ENCODE assay signal across 9 cellular contexts in the genomic region with DNA sequence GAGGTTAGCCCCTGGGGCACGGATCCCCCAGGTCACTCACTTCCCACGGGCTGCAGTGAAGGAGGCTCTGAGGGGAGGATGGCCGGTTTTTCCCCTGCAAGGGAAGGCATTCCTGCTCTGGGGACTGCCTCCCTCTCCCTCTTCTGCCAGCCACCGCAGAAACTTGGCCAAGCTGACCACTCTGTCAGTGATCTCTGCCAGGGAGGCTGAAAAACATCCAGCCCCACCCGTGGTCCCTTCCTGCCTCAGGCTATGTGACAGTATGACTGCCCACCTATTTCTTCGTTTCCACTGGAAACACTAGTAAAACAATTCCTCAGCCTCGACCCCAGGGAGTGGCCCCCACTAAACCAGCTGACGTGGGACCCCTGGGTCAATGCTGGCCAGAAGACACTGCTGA. TPM values are rescaled to one million over a fixed set of nuclear protein-coding genes. Genes with fewer than 3 reads are reported as not detected.
DNase-seq lines count a peak whose midpoint lies in the region; ATAC-seq, FAIRE-seq and TF ChIP-seq lines count a peak whose summit lies in the region.
"Had no signal": no experiment of that assay in that cellular context is flagged by ENCODE, and none has a peak within 500 bp of the region (broad histone marks: within the 10 kb centered on the region; RNA-seq: fewer than 3 reads in every experiment).

No MANE protein-coding gene starts in this region.

- no peaks in the 10 kb centered on the region for H3K79me2 ChIP-seq in keratinocyte (ENCODE audit: control insufficient read depth, insufficient read depth, low read length)

- H3K4me1 ChIP-seq in keratinocyte (ENCODE audit: control insufficient read depth, extremely low read depth, insufficient read depth, low read length) (peaks cover 8% of the 10 kb centered on the region), stomach (peaks cover 44 to 60% (median 51%) of the 10 kb centered on the region in 4 donors)

- H3K4me2 ChIP-seq in keratinocyte (ENCODE audit: control insufficient read depth, extremely low read depth, insufficient read depth, low read depth, low read length), result peak overlapping the region; percentile 64

- H3K27me3 ChIP-seq in keratinocyte (ENCODE audit: control insufficient read depth, extremely low read depth, insufficient read depth, low read length) (no peaks in the 10 kb centered on the region), stomach (no peaks in the 10 kb centered on the region)
- H3K27me3 ChIP-seq: right atrium auricular region had no signal

- TF ChIP-seq POLR2A in stomach (IDR thresholded peaks at IDR 0.05), result no peak

- H3K4me3 ChIP-seq in keratinocyte (ENCODE audit: control insufficient read depth in 2 of 3, extremely low read depth in 1 of 3, insufficient read depth in 2 of 3, low read depth in 1 of 3, low read length in 3 of 3) (peak overlapping the region in 2 of 3 experiments; percentile 19 to 29), stomach (peak overlapping the region; percentile 51 to 66 (median 62))

- DNase-seq in activated CD4-positive, alpha-beta T cell treated with anti-CD3 and anti-CD28 coated beads, Interleukin-2, amount 10 ng/mL, durations not matched to agents 7 days and 5 days, result no peak
- DNase-seq in activated CD4-positive, alpha-beta T cell treated with anti-CD3 and anti-CD28 coated beads, Interleukin-2, amount 50 U/mL, for 1 hour, result no peak
- DNase-seq in keratinocyte (ENCODE audit: low read depth, low spot score), result no peak
- no peak for DNase-seq in stomach
- DNase-seq in iPS-NIHi7 (ENCODE audit: extremely low spot score), result no peak
- DNase-seq in left lobe of liver (ENCODE audit: low spot score), result no peak

- TF ChIP-seq EP300 in stomach (IDR thresholded peaks at IDR 0.05), result no peak

- no peak overlapping the region for H3K27ac Mint-ChIP-seq in activated CD4-positive, alpha-beta T cell treated with anti-CD3 and anti-CD28 coated beads, Interleukin-2, amount 10 ng/mL, durations not matched to agents 7 days and 5 days
- H3K27ac Mint-ChIP-seq in activated T-helper 17 cell treated with anti-CD3 and anti-CD28 coated beads, Interleukin-2, amount 50 U/mL, for 72 hours, result no peak overlapping the region

- H2AFZ ChIP-seq in keratinocyte (ENCODE audit: control insufficient read depth, low read length), result no peak overlapping the region

- peaks cover 20% of the 10 kb centered on the region for H3K4me1 Mint-ChIP-seq in activated CD4-positive, alpha-beta T cell treated with anti-CD3 and anti-CD28 coated beads, Interleukin-2, amount 10 ng/mL, durations not matched to agents 7 days and 5 days
- peaks cover 5% of the 10 kb centered on the region for H3K4me1 Mint-ChIP-seq in activated T-helper 17 cell treated with anti-CD3 and anti-CD28 coated beads, Interleukin-2, amount 50 U/mL, for 72 hours

- intact Hi-C loops in stomach (cut with DNase I; ENCODE audit: low total_unique reads), result no loop called here

- FAIRE-seq in keratinocyte (lab: Jason Lieb, UNC), result no peak

- peak overlapping the region; percentile 39 for H3K4me3 Mint-ChIP-seq in activated CD4-positive, alpha-beta T cell treated with anti-CD3 and anti-CD28 coated beads, Interleukin-2, amount 10 ng/mL, durations not matched to agents 7 days and 5 days
- peak overlapping the region; percentile 57 for H3K4me3 Mint-ChIP-seq in activated T-helper 17 cell treated with anti-CD3 and anti-CD28 coated beads, Interleukin-2, amount 50 U/mL, for 72 hours

- TF ChIP-seq CTCF in keratinocyte (optimal IDR thresholded peaks at IDR 0.05 in 1 of 3, IDR thresholded peaks at IDR 0.05 in 1 of 3, conservative IDR thresholded peaks at IDR 0.05 in 1 of 3; ENCODE audit: extremely low read depth in 1 of 3, insufficient read depth in 2 of 3, low read length in 3 of 3) (no peak), stomach (IDR thresholded peaks at IDR 0.05) (no peak)

- no peaks in the 10 kb centered on the region for H3K36me3 Mint-ChIP-seq in activated CD4-positive, alpha-beta T cell treated with anti-CD3 and anti-CD28 coated beads, Interleukin-2, amount 10 ng/mL, durations not matched to agents 7 days and 5 days (ENCODE audit: low read depth)
- peaks cover 5% of the 10 kb centered on the region for H3K36me3 Mint-ChIP-seq in activated T-helper 17 cell treated with anti-CD3 and anti-CD28 coated beads, Interleukin-2, amount 50 U/mL, for 72 hours (ENCODE audit: low read depth)

- no peaks in the 10 kb centered on the region for H3K9me1 ChIP-seq in keratinocyte (ENCODE audit: control insufficient read depth, extremely low read depth, insufficient read depth, low read length)

- peaks cover 3% of the 10 kb centered on the region for H3K27me3 Mint-ChIP-seq in activated CD4-positive, alpha-beta T cell treated with anti-CD3 and anti-CD28 coated beads, Interleukin-2, amount 10 ng/mL, durations not matched to agents 7 days and 5 days
- peaks cover 3% of the 10 kb centered on the region for H3K27me3 Mint-ChIP-seq in activated T-helper 17 cell treated with anti-CD3 and anti-CD28 coated beads, Interleukin-2, amount 50 U/mL, for 72 hours

- no peaks in the 10 kb centered on the region for H3K9me3 Mint-ChIP-seq in activated CD4-positive, alpha-beta T cell treated with anti-CD3 and anti-CD28 coated beads, Interleukin-2, amount 10 ng/mL, durations not matched to agents 7 days and 5 days
- H3K9me3 Mint-ChIP-seq in activated T-helper 17 cell treated with anti-CD3 and anti-CD28 coated beads, Interleukin-2, amount 50 U/mL, for 72 hours, result no peaks in the 10 kb centered on the region

- no peak overlapping the region for H3K27ac ChIP-seq in keratinocyte (ENCODE audit: control insufficient read depth, insufficient read depth, low read length)
- H3K27ac ChIP-seq in stomach, result peak overlapping the region in 1 of 5 donors; percentile 79

- H3K36me3 ChIP-seq in keratinocyte (ENCODE audit: control insufficient read depth in 2 of 2, extremely low read depth in 1 of 2, insufficient read depth in 2 of 2, low read length in 2 of 2) (no peaks in the 10 kb centered on the region), stomach (no peaks in the 10 kb centered on the region)
- H3K36me3 ChIP-seq: right atrium auricular region had no signal

- H4K20me1 ChIP-seq in keratinocyte (ENCODE audit: control insufficient read depth, extremely low read depth, insufficient read depth, low read length), result no peaks in the 10 kb centered on the region

- H3K9me3 ChIP-seq in keratinocyte (ENCODE audit: control insufficient read depth, low read depth, low read length), result no peaks in the 10 kb centered on the region
- no peaks in the 10 kb centered on the region for H3K9me3 ChIP-seq in stomach
- H3K9me3 ChIP-seq: right atrium auricular region had no signal

- ATAC-seq in activated T-helper 17 cell treated with anti-CD3 and anti-CD28 coated beads, Interleukin-2, amount 50 U/mL, for 72 hours (replicated peaks), result no peak
- ATAC-seq in HG03439 (IDR thresholded peaks at IDR 0.05; ENCODE audit: unreplicated experiment) (no peak), left lobe of liver (no peak)

- H3K9ac ChIP-seq in keratinocyte (ENCODE audit: control insufficient read depth, extremely low read depth, insufficient read depth, low read length), result no peak overlapping the region

- POLR2A ChIA-PET in activated CD4-positive, alpha-beta T cell treated with anti-CD3 and anti-CD28 coated beads, Interleukin-2, amount 10 ng/mL, durations not matched to agents 7 days and 5 days (lab: Charles Lee), result interaction anchor here (1.1 kb wide), 1 partner anchor 14 kb away, joined by 4 read pairs; a partner anchor contains a TSS

- 35 to 41% (median 40%) methylated on average over 3 to 8 of the region's 8 CpGs for WGBS in stomach, 5 donors

- dilution Hi-C loops in keratinocyte (cut with MboI; ENCODE audit: extremely low pct_ligation_motif_present, low sequenced_read_pairs), result no loop called here

- CTCF ChIA-PET in activated CD4-positive, alpha-beta T cell treated with anti-CD3 and anti-CD28 coated beads, Interleukin-2, amount 10 ng/mL, durations not matched to agents 7 days and 5 days (lab: Charles Lee), result interaction anchor here (0.5 to 1.0 kb wide), 3 partner anchors 30 to 551 kb away, joined by 3 read pairs; no protein-coding TSS in a partner anchor

RNA-seq across cellular contexts. Expression of a gene that starts 14.6 kb away (rescaled TPM):
- 10 to 100 TPM; 61.2 to 68.1 TPM for total RNA-seq in activated CD4-positive, alpha-beta T cell treated with anti-CD3 and anti-CD28 coated beads, Interleukin-2, amount 10 ng/mL, durations not matched to agents 7 days and 5 days
- 10 to 100 TPM; 59.0 to 74.0 TPM for total RNA-seq in activated T-helper 17 cell treated with anti-CD3 and anti-CD28 coated beads, Interleukin-2, amount 50 U/mL, for 72 hours
- polyA plus RNA-seq in keratinocyte (3.4 to 20.8 TPM (median 12.5 TPM) in 3 replicates), stomach (1 to 10 TPM in 2 of 3 donors, under 1 TPM in 1; 0.61 to 6.3 (median 5.3) TPM)
- 2.5 TPM for polyA plus RNA-seq in keratinocyte (2011; ENCODE audit: low read depth)
- 3.3 and 4.3 TPM in 2 replicates for polyA plus RNA-seq in keratinocyte (2011; cell fraction: cytosol; rRNA removed)
- polyA plus RNA-seq in keratinocyte (2011; cell fraction: nucleus; rRNA removed), result 11.5 and 19.7 TPM in 2 replicates
- polyA plus RNA-seq in keratinocyte (2012; ENCODE audit: low replicate concordance), result 2.1 and 11.7 TPM in 2 replicates
- polyA minus RNA-seq in keratinocyte, result 8.1 to 23.7 TPM (median 10.2 TPM) in 3 replicates
- polyA minus RNA-seq in keratinocyte (2011; cell fraction: cytosol; rRNA and poly(A)+ RNA removed), result 5.9 TPM
- 6.2 and 7.3 TPM in 2 replicates for polyA minus RNA-seq in keratinocyte (2011; cell fraction: nucleus; rRNA and poly(A)+ RNA removed)
- total RNA-seq in stomach (10 to 100 TPM in 1 of 5 donors, 1 to 10 TPM in 4; 1.3 to 21.1 (median 6.1) TPM), left lobe of liver (0.65 TPM)

RNA-seq across cellular contexts. Expression of a gene that starts 25.0 kb away (rescaled TPM):
- total RNA-seq in activated CD4-positive, alpha-beta T cell treated with anti-CD3 and anti-CD28 coated beads, Interleukin-2, amount 10 ng/mL, durations not matched to agents 7 days and 5 days, result 10 to 100 TPM; 53.8 to 55.0 TPM
- 10 to 100 TPM; 50.3 to 59.7 TPM for total RNA-seq in activated T-helper 17 cell treated with anti-CD3 and anti-CD28 coated beads, Interleukin-2, amount 50 U/mL, for 72 hours
- polyA plus RNA-seq in keratinocyte (106 to 160 TPM (median 120 TPM) in 3 replicates), stomach (10 to 100 TPM; 32.2 to 54.4 (median 38.3) TPM)
- 21.2 TPM for polyA plus RNA-seq in keratinocyte (2011; ENCODE audit: low read depth)
- 97.3 and 183 TPM in 2 replicates for polyA plus RNA-seq in keratinocyte (2011; cell fraction: cytosol; rRNA removed)
- polyA plus RNA-seq in keratinocyte (2011; cell fraction: nucleus; rRNA removed), result 130 and 140 TPM in 2 replicates
- polyA plus RNA-seq in keratinocyte (2012; ENCODE audit: low replicate concordance), result 77.1 and 121 TPM in 2 replicates
- polyA minus RNA-seq in keratinocyte, result 76.0 to 118 TPM (median 101 TPM) in 3 replicates
- 38.0 TPM for polyA minus RNA-seq in keratinocyte (2011; cell fraction: cytosol; rRNA and poly(A)+ RNA removed)
- 21.0 and 66.6 TPM in 2 replicates for polyA minus RNA-seq in keratinocyte (2011; cell fraction: nucleus; rRNA and poly(A)+ RNA removed)
- total RNA-seq in stomach (10 to 100 TPM; 10.5 to 71.0 (median 34.1) TPM), left lobe of liver (64.2 TPM)

RNA-seq across cellular contexts. Expression of a gene that starts 59.4 kb away (rescaled TPM):
- total RNA-seq in activated CD4-positive, alpha-beta T cell treated with anti-CD3 and anti-CD28 coated beads, Interleukin-2, amount 10 ng/mL, durations not matched to agents 7 days and 5 days, result 1 to 10 TPM; 4.8 to 5.5 TPM
- 1 to 10 TPM; 3.2 to 9.1 TPM for total RNA-seq in activated T-helper 17 cell treated with anti-CD3 and anti-CD28 coated beads, Interleukin-2, amount 50 U/mL, for 72 hours
- polyA plus RNA-seq in keratinocyte, result 0.22 to 0.49 TPM (median 0.41 TPM) in 3 replicates
- 0.11 TPM for polyA plus RNA-seq in keratinocyte (2011; ENCODE audit: low read depth)
- polyA plus RNA-seq in keratinocyte (2011; cell fraction: cytosol; rRNA removed), result 0.12 and 0.21 TPM in 2 replicates
- polyA plus RNA-seq in keratinocyte (2011; cell fraction: nucleus; rRNA removed), result 0.75 and 1.2 TPM in 2 replicates
- polyA plus RNA-seq in keratinocyte (2012; ENCODE audit: low replicate concordance), result 0.55 and 0.71 TPM in 2 replicates
- 0.54 to 1.3 TPM (median 1.0 TPM) in 3 replicates for polyA minus RNA-seq in keratinocyte
- polyA minus RNA-seq in keratinocyte (2011; cell fraction: cytosol; rRNA and poly(A)+ RNA removed), result 0.58 TPM
- polyA minus RNA-seq in keratinocyte (2011; cell fraction: nucleus; rRNA and poly(A)+ RNA removed), result 0.93 and 1.3 TPM in 2 replicates
- total RNA-seq in stomach, result 10 to 100 TPM in 1 of 5 donors, 1 to 10 TPM in 2, under 1 TPM in 2; 0.58 to 31.6 (median 5.4) TPM
- polyA plus RNA-seq in stomach, result under 1 TPM; 0.44 to 0.92 (median 0.80) TPM
- 0.50 TPM for total RNA-seq in left lobe of liver
